22 cellular contexts compared by ENCODE assay signal in the genomic region with DNA sequence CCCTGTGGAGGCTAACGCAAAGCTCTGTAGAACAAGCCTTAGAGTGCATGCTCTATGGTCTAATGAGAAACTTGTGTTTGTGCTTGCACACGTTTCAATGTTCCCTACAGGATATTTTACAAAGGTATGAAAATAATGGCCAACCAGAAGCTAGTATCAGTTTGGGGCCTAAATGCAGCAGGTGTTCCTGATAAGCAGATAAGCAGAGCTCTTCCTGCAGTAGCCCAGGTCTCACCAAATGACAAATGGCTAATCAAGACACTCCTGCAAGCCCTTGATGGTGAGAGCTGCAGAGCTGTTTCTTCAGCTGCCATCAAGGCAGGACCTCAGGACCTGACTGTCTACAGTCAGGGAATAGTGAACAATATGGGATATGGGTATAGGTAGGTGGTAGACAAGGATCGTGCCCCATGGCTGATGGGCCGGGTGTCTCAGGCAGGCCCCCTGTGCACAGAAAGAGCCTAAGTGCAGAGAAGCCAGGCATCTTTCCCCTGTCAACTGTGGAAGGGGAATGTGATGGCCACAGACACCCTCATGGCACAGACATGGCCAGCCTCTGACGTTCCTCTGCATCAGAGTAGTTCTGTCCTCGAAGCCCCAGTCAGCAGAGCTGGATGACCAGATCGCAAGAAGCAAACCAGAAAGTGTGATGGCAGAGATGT. TPM values are rescaled to one million over a fixed set of nuclear protein-coding genes. Genes with fewer than 3 reads are reported as not detected.
DNase-seq lines count a peak whose midpoint lies in the region; ATAC-seq and TF ChIP-seq lines count a peak whose summit lies in the region.
"Had no signal": no experiment of that assay in that cellular context is flagged by ENCODE, and none has a peak within 500 bp of the region (broad histone marks: within the 10 kb centered on the region; RNA-seq: fewer than 3 reads in every experiment).

No MANE protein-coding gene starts in this region.

- POLR2A ChIA-PET in HCT116 (lab: Charles Lee): no interaction called here

- H4K20me1 ChIP-seq in HCT116 (ENCODE audit: insufficient read depth): no peaks in the 10 kb centered on the region

- DNase-seq in HCT116 (ENCODE audit: low read depth, low spot score): no peak
- peak in 1 of 2 experiments; percentile 23 for DNase-seq in SJSA1 (ENCODE audit: low read depth in 1 of 2, low spot score in 2 of 2)
- DNase-seq in left lobe of liver (ENCODE audit: low spot score): peak; percentile 31
- DNase-seq in colonic mucosa: no peak
- no peak for DNase-seq in NCI-H446 (lab: John Stamatoyannopoulos, UW)
- DNase-seq in DMS53 treated with DMSO at 0.1 percent for 48 hours (lab: John Stamatoyannopoulos, UW; ENCODE audit: unreplicated experiment): no peak
- DNase-seq: activated CD4-positive, alpha-beta memory T cell treated with anti-CD3 and anti-CD28 coated beads for 36 hours; activated naive CD8-positive, alpha-beta T cell treated with anti-CD3 and anti-CD28 coated beads for 36 hours; endodermal cell; Karpas-422; kidney; NCI-H1092 treated with DMSO at 0.1 percent for 48 hours; NCI-H2107; NCI-H526; retina; SHP77; T-helper 2 cell had no signal

- no peak overlapping the region for H2AFZ ChIP-seq in HCT116 (ENCODE audit: low read depth, low read length, poor library complexity, severe bottlenecking)

- H3K9ac ChIP-seq in HCT116 (ENCODE audit: low read length) (no peak overlapping the region), subcutaneous abdominal adipose tissue (ENCODE audit: low read length in 5 of 5) (no peak overlapping the region), colonic mucosa (ENCODE audit: low read depth in 2 of 2, low read length in 2 of 2) (no peak overlapping the region)

- intact Hi-C loops in HCT116 (cut with micrococcal nuclease) (loop anchor here (10.0 kb wide), 1 partner anchor 298 kb away; no protein-coding TSS in a partner anchor), colonic mucosa (cut with DNase I) (no loop called here)

- TF ChIP-seq RAD21 in HCT116 (IDR thresholded peaks at IDR 0.05; ENCODE audit: low read depth): no peak

- H3K9me3 ChIP-seq in HCT116 (ENCODE audit: control insufficient read depth in 1 of 2, insufficient read depth in 1 of 2, low read depth in 1 of 2, low read length in 2 of 2) (no peaks in the 10 kb centered on the region), SJSA1 (replicated peaks) (no peaks in the 10 kb centered on the region), subcutaneous abdominal adipose tissue (ENCODE audit: control insufficient read depth in 5 of 5, low read length in 5 of 5) (peaks cover 0 to 6% (median 0%) of the 10 kb centered on the region in 5 donors), colonic mucosa (no peaks in the 10 kb centered on the region)
- H3K9me3 ChIP-seq: neutrophil had no signal

- H3K4me1 ChIP-seq in HCT116 (ENCODE audit: control insufficient read depth in 1 of 2, insufficient read depth in 2 of 2, low read length in 2 of 2): no peaks in the 10 kb centered on the region
- peaks cover 38% of the 10 kb centered on the region for H3K4me1 ChIP-seq in SJSA1 (replicated peaks)
- peaks cover 17 to 57% (median 49%) of the 10 kb centered on the region in 5 donors for H3K4me1 ChIP-seq in subcutaneous abdominal adipose tissue (ENCODE audit: control insufficient read depth in 5 of 5, insufficient read depth in 5 of 5, low read length in 5 of 5)
- no peaks in the 10 kb centered on the region for H3K4me1 ChIP-seq in colonic mucosa

- RAD21 ChIA-PET in HCT116 (lab: Charles Lee; ENCODE audit: low non-redundant PET in 1 of 2, low total read pairs in 2 of 2, uncharacterized antibody in 2 of 2, unreplicated experiment in 2 of 2): no interaction called here

- no peaks in the 10 kb centered on the region for H3K79me2 ChIP-seq in HCT116 (ENCODE audit: insufficient read depth, low read length)

- H3K4me3 ChIP-seq in HCT116 (replicated peaks in 1 of 2; ENCODE audit: low read depth in 1 of 2, low read length in 2 of 2): no peak overlapping the region
- H3K4me3 ChIP-seq in SJSA1: no peak overlapping the region
- no peak overlapping the region for H3K4me3 ChIP-seq in subcutaneous abdominal adipose tissue (ENCODE audit: low read depth in 1 of 5, low read length in 5 of 5)
- H3K4me3 ChIP-seq in colonic mucosa: no peak overlapping the region

- no peak for TF ChIP-seq POLR2A in HCT116 (IDR thresholded peaks at IDR 0.05; ENCODE audit: borderline replicate concordance, extremely low read depth, insufficient read depth, insufficient read length)

- no peak overlapping the region for H3K4me2 ChIP-seq in HCT116 (ENCODE audit: low read length)

- no peaks in the 10 kb centered on the region for H3K9me2 ChIP-seq in HCT116 (ENCODE audit: insufficient read depth)

- H3K36me3 ChIP-seq in HCT116 (ENCODE audit: control insufficient read depth in 1 of 2, insufficient read depth in 2 of 2, low read length in 2 of 2) (no peaks in the 10 kb centered on the region), SJSA1 (no peaks in the 10 kb centered on the region), subcutaneous abdominal adipose tissue (ENCODE audit: control insufficient read depth in 5 of 5, insufficient read depth in 5 of 5, low read length in 5 of 5) (no peaks in the 10 kb centered on the region), colonic mucosa (no peaks in the 10 kb centered on the region)
- H3K36me3 ChIP-seq: neutrophil had no signal

- CTCF ChIA-PET in HCT116 (lab: Charles Lee): no interaction called here

- ATAC-seq in HCT116 (no peak), left lobe of liver (no peak)

- no peaks in the 10 kb centered on the region for H3K27me3 ChIP-seq in HCT116 (ENCODE audit: insufficient read depth, low read length)
- H3K27me3 ChIP-seq in SJSA1 (replicated peaks): no peaks in the 10 kb centered on the region
- no peaks in the 10 kb centered on the region for H3K27me3 ChIP-seq in subcutaneous abdominal adipose tissue (ENCODE audit: control insufficient read depth in 5 of 5, insufficient read depth in 4 of 5, low read length in 5 of 5)
- no peaks in the 10 kb centered on the region for H3K27me3 ChIP-seq in colonic mucosa
- H3K27me3 ChIP-seq: neutrophil had no signal

- H3K27ac ChIP-seq in HCT116 (ENCODE audit: low read depth, low read length): no peak overlapping the region
- H3K27ac ChIP-seq in SJSA1: peak overlapping the region; percentile 69
- H3K27ac ChIP-seq in subcutaneous abdominal adipose tissue (ENCODE audit: low read depth, low read length): peak overlapping the region; percentile 54
- no peak overlapping the region for H3K27ac ChIP-seq in colonic mucosa
- H3K27ac ChIP-seq: neutrophil had no signal

- TF ChIP-seq CTCF in HCT116 (IDR thresholded peaks at IDR 0.05 in 2 of 3, conservative IDR thresholded peaks at IDR 0.05 in 1 of 3; ENCODE audit: borderline replicate concordance in 1 of 3, insufficient read depth in 1 of 3, low read depth in 2 of 3, low read length in 2 of 3): no peak
- TF ChIP-seq CTCF in colonic mucosa (IDR thresholded peaks at IDR 0.05): no peak

- no TSS peak for BruUV-seq in HCT116 (replicated peaks; lab: Mats Ljungman, UMichigan)

TF ChIP-seq in HCT116, 20 proteins besides CTCF, POLR2A, EP300 and RAD21:
- no peak for TF ChIP-seq CBX3 (IDR thresholded peaks at IDR 0.05; ENCODE audit: low read depth)
- TF ChIP-seq ELF1 (IDR thresholded peaks at IDR 0.05; ENCODE audit: borderline replicate concordance, low read depth): no peak
- TF ChIP-seq JUND (IDR thresholded peaks at IDR 0.05): no peak
- TF ChIP-seq, protein P1, sequence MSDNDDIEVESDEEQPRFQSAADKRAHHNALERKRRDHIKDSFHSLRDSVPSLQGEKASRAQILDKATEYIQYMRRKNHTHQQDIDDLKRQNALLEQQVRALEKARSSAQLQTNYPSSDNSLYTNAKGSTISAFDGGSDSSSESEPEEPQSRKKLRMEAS (IDR thresholded peaks at IDR 0.05): no peak
- no peak for TF ChIP-seq POLR2AphosphoS5 (IDR thresholded peaks at IDR 0.05; ENCODE audit: low read depth, low read length)
- 0 out of 2 replicates have a peak, but pooled peaks have one; percentile 4 for TF ChIP-seq ZFX (IDR thresholded peaks at IDR 0.05)
- TF ChIP-seq SIN3A (IDR thresholded peaks at IDR 0.05; ENCODE audit: low read depth): no peak
- TF ChIP-seq CEBPB (IDR thresholded peaks at IDR 0.05; ENCODE audit: low read depth): no peak

RNA-seq across cellular contexts. Expression of a gene that starts 23.2 kb away (rescaled TPM):
- total RNA-seq in HCT116 (2021; ENCODE audit: unreplicated experiment): 2.8 TPM
- polyA plus RNA-seq in HCT116 (2012): 0.96 and 1.8 TPM in 2 replicates
- total RNA-seq in SJSA1 (2014; rRNA removed; shearing (Covaris generic)): 9.2 and 19.7 TPM in 2 replicates
- total RNA-seq in left lobe of liver: 25.0 TPM
- total RNA-seq in colonic mucosa: 10 to 100 TPM; 13.1 to 19.9 TPM

RNA-seq across cellular contexts. Expression of a gene that starts 25.3 kb away (rescaled TPM):
- total RNA-seq in HCT116 (2021; ENCODE audit: unreplicated experiment): not detected
- not detected in 2 replicates for polyA plus RNA-seq in HCT116 (2012)
- not detected in 2 replicates for total RNA-seq in SJSA1 (2014; rRNA removed; shearing (Covaris generic))
- not detected for total RNA-seq in left lobe of liver
- total RNA-seq in colonic mucosa: 10 to 100 TPM; 14.5 to 17.6 TPM
- total RNA-seq: activated CD4-positive, alpha-beta memory T cell treated with anti-CD3 and anti-CD28 coated beads for 36 hours; activated naive CD8-positive, alpha-beta T cell treated with anti-CD3 and anti-CD28 coated beads for 36 hours; activated T-helper 1 cell treated with anti-CD3 and anti-CD28 coated beads, Interleukin-12 subunit alpha, Interleukin-12 subunit beta, Interleukin-2, Interleukin-4 antibody, amounts not matched to agents 30 ng/mL and 10 ng/mL and 1 ng/mL, durations not matched to agents 14 hours and 24 hours and 36 hours; bronchial epithelial cell; Calu3; endodermal cell had no signal

RNA-seq across cellular contexts. Expression of a gene that starts 42.2 kb away (rescaled TPM):
- total RNA-seq in HCT116 (2021; ENCODE audit: unreplicated experiment) (3.8 TPM), left lobe of liver (6.8 TPM), colonic mucosa (10 to 100 TPM; 11.1 to 20.2 TPM)
- 8.1 and 12.6 TPM in 2 replicates for polyA plus RNA-seq in HCT116 (2012)
- 4.9 and 6.8 TPM in 2 replicates for total RNA-seq in SJSA1 (2014; rRNA removed; shearing (Covaris generic))

Comparison
In these comparisons a context has a peak if more than half of its experiments do, and no peak if none do; other contexts are left out.
1. H3K27ac ChIP-seq: peak in SJSA1 (single experiment) and subcutaneous abdominal adipose tissue (single experiment); none in HCT116 (single experiment) and colonic mucosa (single experiment).
2. RNA of a gene that starts 25.3 kb away (total RNA-seq): 14.5 to 17.6 TPM in colonic mucosa; not detected in left lobe of liver (single experiment), not detected in HCT116 (single experiment) and not detected in SJSA1; every median in the first group is over 10 times any median in the second.